ENCODE assay signal across 8 cellular contexts in genomic region chr12:57008113-57008687, GRCh38. TPM values are rescaled to one million over a fixed set of nuclear protein-coding genes. Genes with fewer than 3 reads are reported as not detected.
A peak's percentile ranks its signal among the peaks of the same experiment; 100 is the strongest.
DNase-seq lines count a peak whose midpoint lies in the region; ATAC-seq and TF ChIP-seq lines count a peak whose summit lies in the region.

No MANE protein-coding gene starts in this region.

- no peak overlapping the region for H3K4me3 ChIP-seq in CD4-positive, alpha-beta memory T cell (ENCODE audit: low read length in 2 of 2)
- no peak overlapping the region for H3K4me3 ChIP-seq in testis

- no peaks in the 10 kb centered on the region for H3K9me3 ChIP-seq in CD4-positive, alpha-beta memory T cell (ENCODE audit: control insufficient read depth in 1 of 2, low read length in 2 of 2)
- no peaks in the 10 kb centered on the region for H3K9me3 ChIP-seq in testis

- TF ChIP-seq POLR2A in testis (IDR thresholded peaks at IDR 0.05) = no peak

- peak; percentile 23 for ATAC-seq in activated naive CD8-positive, alpha-beta T cell treated with anti-CD3 and anti-CD28 coated beads, Interleukin-2, amount 10 ng/mL, durations not matched to agents 7 days and 5 days (ENCODE audit: low read depth)
- ATAC-seq in GM19467 (IDR thresholded peaks at IDR 0.05; ENCODE audit: unreplicated experiment) = no peak

- 47 to 72% methylated on average over 1 of the region's 1 CpG for WGBS in testis, 2 donors

- H3K27me3 ChIP-seq in CD4-positive, alpha-beta memory T cell (ENCODE audit: insufficient read depth, low read length) = no peaks in the 10 kb centered on the region
- H3K27me3 ChIP-seq in testis = no peaks in the 10 kb centered on the region

- no peaks in the 10 kb centered on the region for H3K9me3 Mint-ChIP-seq in CD4-positive, alpha-beta memory T cell
- no peaks in the 10 kb centered on the region for H3K9me3 Mint-ChIP-seq in activated naive CD8-positive, alpha-beta T cell treated with anti-CD3 and anti-CD28 coated beads, Interleukin-2, amount 10 ng/mL, durations not matched to agents 7 days and 5 days
- no peaks in the 10 kb centered on the region for H3K9me3 Mint-ChIP-seq in immature natural killer cell

- peaks cover 50% of the 10 kb centered on the region for H3K4me1 ChIP-seq in CD4-positive, alpha-beta memory T cell (ENCODE audit: insufficient read depth, low read length)
- H3K4me1 ChIP-seq in testis = peaks cover 14% of the 10 kb centered on the region

- POLR2A ChIA-PET in CD4-positive, alpha-beta memory T cell (lab: Charles Lee; ENCODE audit: partially characterized antibody) = interaction anchor here (0.9 to 8.7 kb wide), 3 partner anchors 39 to 103 kb away, joined by 3 to 62 read pairs (median 3); partner anchors contain the start of gene STAT6
- POLR2A ChIA-PET in activated naive CD8-positive, alpha-beta T cell treated with anti-CD3 and anti-CD28 coated beads, Interleukin-2, amount 10 ng/mL, durations not matched to agents 7 days and 5 days (lab: Charles Lee) = interaction anchor here (0.7 to 2.5 kb wide), 5 partner anchors 53 to 103 kb away, joined by 3 to 23 read pairs (median 4); partner anchors contain the start of gene STAT6

- peaks cover 13 to 23% of the 10 kb centered on the region in 2 donors for H3K36me3 Mint-ChIP-seq in CD4-positive, alpha-beta memory T cell
- H3K36me3 Mint-ChIP-seq in activated naive CD8-positive, alpha-beta T cell treated with anti-CD3 and anti-CD28 coated beads, Interleukin-2, amount 10 ng/mL, durations not matched to agents 7 days and 5 days = peaks cover 11% of the 10 kb centered on the region
- H3K36me3 Mint-ChIP-seq in immature natural killer cell = peaks cover 4 to 12% (median 4%) of the 10 kb centered on the region in 3 donors

- CTCF ChIA-PET in CD4-positive, alpha-beta memory T cell (lab: Charles Lee; ENCODE audit: partially characterized antibody) = interaction anchor here (0.7 to 15.8 kb wide), 13 partner anchors 8 to 257 kb away, joined by 3 to 226 read pairs (median 4); partner anchors contain the start of genes STAT6 and TAC3

- H3K27ac ChIP-seq in CD4-positive, alpha-beta memory T cell (ENCODE audit: low read depth, low read length) = peak overlapping the region; percentile 52
- H3K27ac ChIP-seq in testis = no peak overlapping the region

- H3K27me3 Mint-ChIP-seq in CD4-positive, alpha-beta memory T cell = no peaks in the 10 kb centered on the region
- H3K27me3 Mint-ChIP-seq in activated naive CD8-positive, alpha-beta T cell treated with anti-CD3 and anti-CD28 coated beads, Interleukin-2, amount 10 ng/mL, durations not matched to agents 7 days and 5 days = no peaks in the 10 kb centered on the region
- peaks cover 2 to 9% (median 5%) of the 10 kb centered on the region in 3 donors for H3K27me3 Mint-ChIP-seq in immature natural killer cell (ENCODE audit: low read depth in 3 of 3)

- H3K4me3 Mint-ChIP-seq in CD4-positive, alpha-beta memory T cell = peak overlapping the region in 6 of 8 donors; percentile 33 to 79 (median 64)
- no peak overlapping the region for H3K4me3 Mint-ChIP-seq in activated naive CD8-positive, alpha-beta T cell treated with anti-CD3 and anti-CD28 coated beads, Interleukin-2, amount 10 ng/mL, durations not matched to agents 7 days and 5 days
- H3K4me3 Mint-ChIP-seq in immature natural killer cell = peak overlapping the region in 3 of 5 donors; percentile 48 to 90 (median 88)

- peak in 4 of 5 donors; percentile 56 to 66 (median 62) for DNase-seq in CD4-positive, alpha-beta memory T cell
- DNase-seq in GM20000 (ENCODE audit: low spot score) (peak; percentile 74), NCI-H524 treated with DMSO at 0.1 percent for 48 hours (lab: John Stamatoyannopoulos, UW) (peak; percentile 15), immature natural killer cell (peak; percentile 7 to 39 (median 15)), testis (no peak)
- DNase-seq in activated naive CD8-positive, alpha-beta T cell treated with anti-CD3 and anti-CD28 coated beads, Interleukin-2, amount 10 ng/mL, durations not matched to agents 7 days and 5 days = no peak
- DNase-seq in activated CD8-positive, alpha-beta memory T cell treated with anti-CD3 and anti-CD28 coated beads, Interleukin-2, amount 50 U/mL, for 4 hours = no peak

- intact Hi-C loops in CD4-positive, alpha-beta memory T cell (cut with micrococcal nuclease) = loop anchor here (1.0 to 5.0 kb wide), 4 partner anchors 54 to 251 kb away; no protein-coding TSS in a partner anchor
- intact Hi-C loops in testis (cut with DNase I; ENCODE audit: low total_unique reads) = no loop called here

- TF ChIP-seq CTCF in GM20000 (IDR thresholded peaks at IDR 0.05; ENCODE audit: extremely low read depth, missing control alignments) = peak; percentile 46
- TF ChIP-seq CTCF in testis (IDR thresholded peaks at IDR 0.05) = peak; percentile 26 to 70 (median 65)

- H3K36me3 ChIP-seq in CD4-positive, alpha-beta memory T cell (ENCODE audit: insufficient read depth, low read length) = peaks cover 13% of the 10 kb centered on the region
- H3K36me3 ChIP-seq in testis (ENCODE audit: low read depth, missing control alignments) = no peaks in the 10 kb centered on the region

- peaks cover 38 to 69% (median 54%) of the 10 kb centered on the region in 4 donors for H3K4me1 Mint-ChIP-seq in CD4-positive, alpha-beta memory T cell
- peaks cover 50% of the 10 kb centered on the region for H3K4me1 Mint-ChIP-seq in activated naive CD8-positive, alpha-beta T cell treated with anti-CD3 and anti-CD28 coated beads, Interleukin-2, amount 10 ng/mL, durations not matched to agents 7 days and 5 days
- peaks cover 31 to 45% of the 10 kb centered on the region in 2 donors for H3K4me1 Mint-ChIP-seq in immature natural killer cell

- peak overlapping the region; percentile 19 to 95 (median 73) for H3K27ac Mint-ChIP-seq in CD4-positive, alpha-beta memory T cell
- peak overlapping the region; percentile 37 for H3K27ac Mint-ChIP-seq in activated naive CD8-positive, alpha-beta T cell treated with anti-CD3 and anti-CD28 coated beads, Interleukin-2, amount 10 ng/mL, durations not matched to agents 7 days and 5 days
- peak overlapping the region in 5 of 6 donors; percentile 12 to 51 (median 29) for H3K27ac Mint-ChIP-seq in immature natural killer cell

RNA-seq across cellular contexts. Expression of gene ZBTB39, which starts 1.9 kb away (rescaled TPM):
- 10 to 100 TPM; 10.8 to 12.2 TPM for total RNA-seq in CD4-positive, alpha-beta memory T cell
- 1 to 10 TPM in 1 of 2 donors, under 1 TPM in 1; 0.98 to 2.7 TPM for polyA plus RNA-seq in CD4-positive, alpha-beta memory T cell
- 10 to 100 TPM; 11.3 TPM for total RNA-seq in activated naive CD8-positive, alpha-beta T cell treated with anti-CD3 and anti-CD28 coated beads, Interleukin-2, amount 10 ng/mL, durations not matched to agents 7 days and 5 days
- polyA plus RNA-seq in immature natural killer cell (1 to 10 TPM in 2 of 3 donors, not detected in 1; 1.1 to 2.6 TPM), testis (ENCODE audit: insufficient read depth, low read depth, low replicate concordance) (15.3 TPM)
- total RNA-seq in testis = 10 to 100 TPM; 21.0 to 21.7 TPM

RNA-seq across cellular contexts. Expression of gene TAC3, which starts 8.1 kb away (rescaled TPM):
- not detected for total RNA-seq in CD4-positive, alpha-beta memory T cell
- polyA plus RNA-seq in CD4-positive, alpha-beta memory T cell = under 1 TPM in 1 of 2 donors, not detected in 1; 0.36 TPM
- total RNA-seq in activated naive CD8-positive, alpha-beta T cell treated with anti-CD3 and anti-CD28 coated beads, Interleukin-2, amount 10 ng/mL, durations not matched to agents 7 days and 5 days = under 1 TPM; 0.34 to 0.53 TPM
- polyA plus RNA-seq in immature natural killer cell = not detected
- 1 to 10 TPM; 2.5 to 2.9 TPM for total RNA-seq in testis
- polyA plus RNA-seq in testis (ENCODE audit: insufficient read depth, low read depth, low replicate concordance) = 3.9 TPM

RNA-seq across cellular contexts. Expression of gene MYO1A, which starts 41.7 kb away (rescaled TPM):
- total RNA-seq in CD4-positive, alpha-beta memory T cell = 1 to 10 TPM; 1.2 to 3.0 TPM
- polyA plus RNA-seq in CD4-positive, alpha-beta memory T cell = not detected
- 1 to 10 TPM; 1.2 to 2.1 TPM for total RNA-seq in activated naive CD8-positive, alpha-beta T cell treated with anti-CD3 and anti-CD28 coated beads, Interleukin-2, amount 10 ng/mL, durations not matched to agents 7 days and 5 days
- polyA plus RNA-seq in immature natural killer cell (not detected), testis (ENCODE audit: insufficient read depth, low read depth, low replicate concordance) (5.4 TPM)
- 1 to 10 TPM; 5.9 to 7.6 TPM for total RNA-seq in testis

RNA-seq across cellular contexts. Expression of gene RDH16, which starts 50.8 kb away (rescaled TPM):
- 1 to 10 TPM; 1.3 to 1.9 TPM for total RNA-seq in CD4-positive, alpha-beta memory T cell
- polyA plus RNA-seq in CD4-positive, alpha-beta memory T cell = under 1 TPM; 0.09 to 0.47 TPM
- total RNA-seq in activated naive CD8-positive, alpha-beta T cell treated with anti-CD3 and anti-CD28 coated beads, Interleukin-2, amount 10 ng/mL, durations not matched to agents 7 days and 5 days = under 1 TPM; 0.62 to 0.69 TPM
- 1 to 10 TPM in 1 of 3 donors, under 1 TPM in 2; 0.14 to 1.9 (median 0.18) TPM for polyA plus RNA-seq in immature natural killer cell
- 1 to 10 TPM; 1.4 to 2.9 TPM for total RNA-seq in testis
- polyA plus RNA-seq in testis (ENCODE audit: insufficient read depth, low read depth, low replicate concordance) = 0.83 TPM

Comparison
In these comparisons a context has a peak if more than half of its experiments do, and no peak if none do; other contexts are left out.
1. DNase-seq: peak in CD4-positive, alpha-beta memory T cell (4 of 5), GM20000 (single experiment), NCI-H524 treated with DMSO at 0.1 percent for 48 hours (single experiment) and immature natural killer cell (3 of 3); none in activated naive CD8-positive, alpha-beta T cell treated with anti-CD3 and anti-CD28 coated beads, Interleukin-2, amount 10 ng/mL, durations not matched to agents 7 days and 5 days (single experiment), testis (single experiment) and activated CD8-positive, alpha-beta memory T cell treated with anti-CD3 and anti-CD28 coated beads, Interleukin-2, amount 50 U/mL, for 4 hours (single experiment).
2. Peak in every context shown above with its lines, with median percentiles within 50 percentile points of each other: H3K27ac Mint-ChIP-seq.